Comparison of ENCODE assay signal across 17 cellular contexts in genomic region chr2:112474844-112475486, GRCh38. TPM values are rescaled to one million over a fixed set of nuclear protein-coding genes. Genes with fewer than 3 reads are reported as not detected.
DNase-seq lines count a peak whose midpoint lies in the region; ATAC-seq and TF ChIP-seq lines count a peak whose summit lies in the region.
"Had no signal": no experiment of that assay in that cellular context is flagged by ENCODE, and none has a peak within 500 bp of the region (broad histone marks: within the 10 kb centered on the region; RNA-seq: fewer than 3 reads in every experiment).

No MANE protein-coding gene starts in this region.

- no peak for TF ChIP-seq CTCF in epithelial cell of proximal tubule (conservative IDR thresholded peaks at IDR 0.05; ENCODE audit: low read depth, low read length)

- ATAC-seq in GM19395 (IDR thresholded peaks at IDR 0.05; ENCODE audit: unreplicated experiment) (no peak), HG03159 (IDR thresholded peaks at IDR 0.05; ENCODE audit: unreplicated experiment) (no peak), HG02938 (IDR thresholded peaks at IDR 0.05; ENCODE audit: unreplicated experiment) (no peak)

- peak; percentile 47 for DNase-seq in ELR (ENCODE audit: low read depth)
- DNase-seq in MG63, result peak; percentile 33
- peak; percentile 43 for DNase-seq in epithelial cell of proximal tubule (ENCODE audit: low read depth)
- DNase-seq in renal cortical epithelial cell (ENCODE audit: low read depth), result peak; percentile 80
- DNase-seq: activated CD4-positive, alpha-beta T cell treated with anti-CD3 and anti-CD28 coated beads for 4 hours; BE2C; COR-L47; dorsolateral prefrontal cortex; erythroblast; KBM-7; NCI-H2029; retina had no signal

- H3K4me3 ChIP-seq in MG63 (no peak overlapping the region), epithelial cell of proximal tubule (ENCODE audit: low read depth, low read length) (no peak overlapping the region)
- H3K4me3 ChIP-seq: dorsolateral prefrontal cortex, HAP-1 had no signal

- no peaks in the 10 kb centered on the region for H3K36me3 ChIP-seq in MG63
- H3K36me3 ChIP-seq: BE2C, HAP-1, neutrophil had no signal

- H3K27me3 ChIP-seq in MG63, result no peaks in the 10 kb centered on the region
- H3K27me3 ChIP-seq: BE2C, dorsolateral prefrontal cortex, neutrophil had no signal

- H3K9me3 ChIP-seq in MG63, result no peaks in the 10 kb centered on the region
- H3K9me3 ChIP-seq: BE2C, HAP-1, neutrophil had no signal

RNA-seq across cellular contexts. Expression of gene TTL, which starts 7.0 kb away (rescaled TPM):
- total RNA-seq in MG63 (2014; rRNA removed; shearing (Covaris generic); ENCODE audit: low replicate concordance), result 49.8 and 55.2 TPM in 2 replicates
- total RNA-seq in epithelial cell of proximal tubule (42.3 and 60.9 TPM in 2 replicates), renal cortical epithelial cell (46.5 and 62.2 TPM in 2 replicates)

RNA-seq across cellular contexts. Expression of gene RGPD8, which starts 41.5 kb away (rescaled TPM):
- 7.9 and 9.1 TPM in 2 replicates for total RNA-seq in MG63 (2014; rRNA removed; shearing (Covaris generic); ENCODE audit: low replicate concordance)
- total RNA-seq in epithelial cell of proximal tubule (2.4 and 4.3 TPM in 2 replicates), renal cortical epithelial cell (6.6 and 23.0 TPM in 2 replicates)
